In the genomic region with DNA sequence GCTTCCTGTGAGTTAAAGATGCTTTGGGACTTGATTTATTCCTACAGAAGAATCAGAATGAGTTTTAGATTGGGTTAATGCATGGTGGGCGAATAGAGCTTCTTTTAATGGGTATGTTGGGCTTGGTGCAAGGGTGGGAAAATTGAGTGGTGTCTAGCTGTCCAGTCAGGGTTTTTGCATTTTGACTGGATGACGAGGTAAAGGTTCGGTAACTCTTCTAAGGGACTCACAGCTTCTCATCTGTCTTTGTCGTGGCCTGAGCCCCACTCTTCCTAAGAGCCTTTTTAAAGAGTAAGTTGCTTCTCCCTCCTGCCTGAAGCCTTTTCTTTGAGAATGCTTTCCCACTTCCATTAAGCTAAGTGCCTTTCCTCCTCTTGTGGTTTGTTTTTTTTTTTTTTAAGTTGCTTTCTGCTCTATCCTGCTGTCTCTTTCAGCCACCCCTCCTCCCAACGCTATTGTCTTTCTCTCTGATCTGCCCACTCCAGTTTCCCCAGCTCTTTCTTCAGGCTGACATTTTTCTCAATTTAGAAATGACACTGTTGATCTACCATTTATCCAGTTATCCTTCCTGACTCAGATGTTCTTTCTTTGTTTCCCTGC, we compare ENCODE assay signal across 1 cellular context.
TF ChIP-seq lines count a peak whose summit lies in the region.

No MANE protein-coding gene starts in this region.

TF ChIP-seq in HepG2, 621 proteins besides CTCF, POLR2A, EP300 and RAD21:
- TF ChIP-seq ZNF616 (CRISPR knock-in tag; IDR thresholded peaks at IDR 0.05; ENCODE audit: low read depth): no peak
- no peak for TF ChIP-seq THRA (CRISPR knock-in tag; IDR thresholded peaks at IDR 0.05; ENCODE audit: borderline replicate concordance)
- TF ChIP-seq ZNF44 (CRISPR knock-in tag; IDR thresholded peaks at IDR 0.05): no peak
- no peak for TF ChIP-seq KDM2A (CRISPR knock-in tag; IDR thresholded peaks at IDR 0.05; ENCODE audit: borderline replicate concordance, low read depth)
- TF ChIP-seq ZNF180 (CRISPR knock-in tag; IDR thresholded peaks at IDR 0.05; ENCODE audit: borderline replicate concordance, low read depth): no peak
- TF ChIP-seq TMF1 (CRISPR knock-in tag; IDR thresholded peaks at IDR 0.05; ENCODE audit: low read depth): no peak
- TF ChIP-seq KLF15 (CRISPR knock-in tag; IDR thresholded peaks at IDR 0.05; ENCODE audit: borderline replicate concordance): no peak
- TF ChIP-seq RFX5 (IDR thresholded peaks at IDR 0.05; ENCODE audit: low read depth, low read length): no peak
- no peak for TF ChIP-seq HOXD1 (CRISPR knock-in tag; IDR thresholded peaks at IDR 0.05)
- no peak for TF ChIP-seq ZBTB3 (CRISPR knock-in tag; IDR thresholded peaks at IDR 0.05; ENCODE audit: borderline replicate concordance, low read depth)
- TF ChIP-seq ZNF891 (CRISPR knock-in tag; IDR thresholded peaks at IDR 0.05): no peak
- TF ChIP-seq, protein P1, sequence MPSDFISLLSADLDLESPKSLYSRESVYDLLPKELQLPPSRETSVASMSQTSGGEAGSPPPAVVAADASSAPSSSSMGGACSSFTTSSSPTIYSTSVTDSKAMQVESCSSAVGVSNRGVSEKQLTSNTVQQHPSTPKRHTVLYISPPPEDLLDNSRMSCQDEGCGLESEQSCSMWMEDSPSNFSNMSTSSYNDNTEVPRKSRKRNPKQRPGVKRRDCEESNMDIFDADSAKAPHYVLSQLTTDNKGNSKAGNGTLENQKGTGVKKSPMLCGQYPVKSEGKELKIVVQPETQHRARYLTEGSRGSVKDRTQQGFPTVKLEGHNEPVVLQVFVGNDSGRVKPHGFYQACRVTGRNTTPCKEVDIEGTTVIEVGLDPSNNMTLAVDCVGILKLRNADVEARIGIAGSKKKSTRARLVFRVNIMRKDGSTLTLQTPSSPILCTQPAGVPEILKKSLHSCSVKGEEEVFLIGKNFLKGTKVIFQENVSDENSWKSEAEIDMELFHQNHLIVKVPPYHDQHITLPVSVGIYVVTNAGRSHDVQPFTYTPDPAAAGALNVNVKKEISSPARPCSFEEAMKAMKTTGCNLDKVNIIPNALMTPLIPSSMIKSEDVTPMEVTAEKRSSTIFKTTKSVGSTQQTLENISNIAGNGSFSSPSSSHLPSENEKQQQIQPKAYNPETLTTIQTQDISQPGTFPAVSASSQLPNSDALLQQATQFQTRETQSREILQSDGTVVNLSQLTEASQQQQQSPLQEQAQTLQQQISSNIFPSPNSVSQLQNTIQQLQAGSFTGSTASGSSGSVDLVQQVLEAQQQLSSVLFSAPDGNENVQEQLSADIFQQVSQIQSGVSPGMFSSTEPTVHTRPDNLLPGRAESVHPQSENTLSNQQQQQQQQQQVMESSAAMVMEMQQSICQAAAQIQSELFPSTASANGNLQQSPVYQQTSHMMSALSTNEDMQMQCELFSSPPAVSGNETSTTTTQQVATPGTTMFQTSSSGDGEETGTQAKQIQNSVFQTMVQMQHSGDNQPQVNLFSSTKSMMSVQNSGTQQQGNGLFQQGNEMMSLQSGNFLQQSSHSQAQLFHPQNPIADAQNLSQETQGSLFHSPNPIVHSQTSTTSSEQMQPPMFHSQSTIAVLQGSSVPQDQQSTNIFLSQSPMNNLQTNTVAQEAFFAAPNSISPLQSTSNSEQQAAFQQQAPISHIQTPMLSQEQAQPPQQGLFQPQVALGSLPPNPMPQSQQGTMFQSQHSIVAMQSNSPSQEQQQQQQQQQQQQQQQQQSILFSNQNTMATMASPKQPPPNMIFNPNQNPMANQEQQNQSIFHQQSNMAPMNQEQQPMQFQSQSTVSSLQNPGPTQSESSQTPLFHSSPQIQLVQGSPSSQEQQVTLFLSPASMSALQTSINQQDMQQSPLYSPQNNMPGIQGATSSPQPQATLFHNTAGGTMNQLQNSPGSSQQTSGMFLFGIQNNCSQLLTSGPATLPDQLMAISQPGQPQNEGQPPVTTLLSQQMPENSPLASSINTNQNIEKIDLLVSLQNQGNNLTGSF (CRISPR knock-in tag; IDR thresholded peaks at IDR 0.05): no peak
- no peak for TF ChIP-seq THAP11 (CRISPR knock-in tag; IDR thresholded peaks at IDR 0.05)
- TF ChIP-seq AHDC1 (CRISPR knock-in tag; IDR thresholded peaks at IDR 0.05; ENCODE audit: borderline replicate concordance): no peak
- TF ChIP-seq DMTF1 (CRISPR knock-in tag; IDR thresholded peaks at IDR 0.05): no peak
- no peak for TF ChIP-seq LCORL (IDR thresholded peaks at IDR 0.05)
- no peak for TF ChIP-seq LCORL (CRISPR knock-in tag; IDR thresholded peaks at IDR 0.05)
- TF ChIP-seq ZBTB10 (CRISPR knock-in tag; IDR thresholded peaks at IDR 0.05; ENCODE audit: borderline replicate concordance): no peak
- TF ChIP-seq ZNF235 (CRISPR knock-in tag; IDR thresholded peaks at IDR 0.05; ENCODE audit: borderline replicate concordance): no peak
